8 cellular contexts compared by ENCODE assay signal in genomic region chr1:148679787-148680326, GRCh38.
DNase-seq lines count a peak whose midpoint lies in the region; ATAC-seq, FAIRE-seq and TF ChIP-seq lines count a peak whose summit lies in the region.
"Not testable (repeated sequence)": the region's sequence is repeated elsewhere in the genome, so short reads cannot be mapped to it uniquely, and the experiment has no call there.

No MANE protein-coding gene starts in this region.

- not testable (repeated sequence) for TF ChIP-seq RAD21 in K562 (CRISPR knock-in tag; conservative IDR thresholded peaks at IDR 0.05 in 1 of 2, IDR thresholded peaks at IDR 0.05 in 1 of 2)

- POLR2A ChIA-PET in activated CD4-positive, alpha-beta T cell treated with anti-CD3 and anti-CD28 coated beads, Interleukin-2, amount 10 ng/mL, durations not matched to agents 7 days and 5 days (lab: Charles Lee); K562 (lab: Yijun Ruan, JAX); naive thymus-derived CD8-positive, alpha-beta T cell (lab: Charles Lee): not testable (repeated sequence)

- BruUV-seq in K562 (replicated peaks; lab: Mats Ljungman, UMichigan) = TSS peak; percentile 83

- not testable (repeated sequence) for H3K36me3 Mint-ChIP-seq in activated CD4-positive, alpha-beta T cell treated with anti-CD3 and anti-CD28 coated beads, Interleukin-2, amount 10 ng/mL, durations not matched to agents 7 days and 5 days (ENCODE audit: low read depth); naive thymus-derived CD8-positive, alpha-beta T cell; stimulated activated memory B cell treated with anti-CD40 and anti-IgM and Interleukin-4, amounts not matched to agents 10 μg/mL and 1 μg/mL and 100 μg/mL, for 72 hours

- not testable (repeated sequence) for H3K4me1 Mint-ChIP-seq in activated CD4-positive, alpha-beta T cell treated with anti-CD3 and anti-CD28 coated beads, Interleukin-2, amount 10 ng/mL, durations not matched to agents 7 days and 5 days; naive thymus-derived CD8-positive, alpha-beta T cell; stimulated activated memory B cell treated with anti-CD40 and anti-IgM and Interleukin-4, amounts not matched to agents 10 μg/mL and 1 μg/mL and 100 μg/mL, for 72 hours

- not testable (repeated sequence) for H3K9ac ChIP-seq in K562 (ENCODE audit: insufficient read depth in 1 of 2, low read depth in 2 of 2, low read length in 2 of 2)

- not testable (repeated sequence) for H3K4me2 ChIP-seq in K562 (ENCODE audit: insufficient read depth, low read length)

- not testable (repeated sequence) for H2AFZ ChIP-seq in K562 (ENCODE audit: low read depth, low read length)

- not testable (repeated sequence) for TF ChIP-seq CTCF in AG10803 (conservative IDR thresholded peaks at IDR 0.05; ENCODE audit: low read length); K562 (IDR thresholded peaks at IDR 0.05 in 2 of 3, conservative IDR thresholded peaks at IDR 0.05 in 1 of 3; ENCODE audit: insufficient read depth in 2 of 3, low read depth in 1 of 3, low read length in 3 of 3); cardiac muscle cell (IDR thresholded peaks at IDR 0.05; ENCODE audit: low read depth, low read length)

- ATAC-seq in GM21619 (IDR thresholded peaks at IDR 0.05; ENCODE audit: unreplicated experiment) (peak; percentile 66), K562 (peak; percentile 90)
- ATAC-seq in naive thymus-derived CD8-positive, alpha-beta T cell = peak; percentile 84
- ATAC-seq in stimulated activated memory B cell treated with anti-CD40 and anti-IgM and Interleukin-4, amounts not matched to agents 10 μg/mL and 1 μg/mL and 100 μg/mL, for 72 hours = peak; percentile 74

- intact Hi-C loops in K562 (cut with micrococcal nuclease) = not testable (repeated sequence)

- not testable (repeated sequence) for H3K9me3 ChIP-seq in MG63; K562 (replicated peaks; ENCODE audit: control insufficient read depth, insufficient read depth, low read depth, low read length); cardiac muscle cell (ENCODE audit: low read depth)

- not testable (repeated sequence) for H3K27ac Mint-ChIP-seq in activated CD4-positive, alpha-beta T cell treated with anti-CD3 and anti-CD28 coated beads, Interleukin-2, amount 10 ng/mL, durations not matched to agents 7 days and 5 days; naive thymus-derived CD8-positive, alpha-beta T cell; stimulated activated memory B cell treated with anti-CD40 and anti-IgM and Interleukin-4, amounts not matched to agents 10 μg/mL and 1 μg/mL and 100 μg/mL, for 72 hours

- in situ Hi-C loops in K562 (cut with MboI) = not testable (repeated sequence)

- not testable (repeated sequence) for H3K27me3 Mint-ChIP-seq in activated CD4-positive, alpha-beta T cell treated with anti-CD3 and anti-CD28 coated beads, Interleukin-2, amount 10 ng/mL, durations not matched to agents 7 days and 5 days; naive thymus-derived CD8-positive, alpha-beta T cell; stimulated activated memory B cell treated with anti-CD40 and anti-IgM and Interleukin-4, amounts not matched to agents 10 μg/mL and 1 μg/mL and 100 μg/mL, for 72 hours

- not testable (repeated sequence) for H3K27me3 ChIP-seq in MG63; K562 (ENCODE audit: control insufficient read depth in 2 of 2, insufficient read depth in 2 of 2, low read length in 2 of 2); cardiac muscle cell

- H3K4me3 Mint-ChIP-seq in activated CD4-positive, alpha-beta T cell treated with anti-CD3 and anti-CD28 coated beads, Interleukin-2, amount 10 ng/mL, durations not matched to agents 7 days and 5 days = peak overlapping the region; percentile 62
- peak overlapping the region in 5 of 10 donors; percentile 53 to 81 (median 75) for H3K4me3 Mint-ChIP-seq in naive thymus-derived CD8-positive, alpha-beta T cell
- H3K4me3 Mint-ChIP-seq in stimulated activated memory B cell treated with anti-CD40 and anti-IgM and Interleukin-4, amounts not matched to agents 10 μg/mL and 1 μg/mL and 100 μg/mL, for 72 hours = peak overlapping the region; percentile 78

- H4K20me1 ChIP-seq in K562 (replicated peaks; ENCODE audit: control insufficient read depth, insufficient read depth, low read length) = not testable (repeated sequence)

- not testable (repeated sequence) for TF ChIP-seq EP300 in K562 (IDR thresholded peaks at IDR 0.05; ENCODE audit: low read length)

- CTCF ChIA-PET in activated CD4-positive, alpha-beta T cell treated with anti-CD3 and anti-CD28 coated beads, Interleukin-2, amount 10 ng/mL, durations not matched to agents 7 days and 5 days (lab: Charles Lee); K562 (lab: Yijun Ruan, JAX; ENCODE audit: low intra/inter-chr PET ratio): not testable (repeated sequence)

- H3K9me3 Mint-ChIP-seq in activated CD4-positive, alpha-beta T cell treated with anti-CD3 and anti-CD28 coated beads, Interleukin-2, amount 10 ng/mL, durations not matched to agents 7 days and 5 days; naive thymus-derived CD8-positive, alpha-beta T cell; stimulated activated memory B cell treated with anti-CD40 and anti-IgM and Interleukin-4, amounts not matched to agents 10 μg/mL and 1 μg/mL and 100 μg/mL, for 72 hours: not testable (repeated sequence)

- not testable (repeated sequence) for TF ChIP-seq POLR2A in K562 (conservative IDR thresholded peaks at IDR 0.05)

- not testable (repeated sequence) for H3K9me1 ChIP-seq in K562 (ENCODE audit: control insufficient read depth, insufficient read depth, low read length)

- not testable (repeated sequence) for H3K27ac ChIP-seq in K562 (ENCODE audit: extremely low read depth, low read depth, low read length); cardiac muscle cell

- H3K36me3 ChIP-seq in MG63; K562 (ENCODE audit: control insufficient read depth, insufficient read depth, low read length); cardiac muscle cell: not testable (repeated sequence)

- peak overlapping the region; percentile 59 for H3K4me3 ChIP-seq in AG10803 (ENCODE audit: low read length)
- peak overlapping the region; percentile 64 for H3K4me3 ChIP-seq in MG63
- H3K4me3 ChIP-seq in K562 = not testable (repeated sequence)
- peak overlapping the region; percentile 76 for H3K4me3 ChIP-seq in cardiac muscle cell

- not testable (repeated sequence) for FAIRE-seq in K562 (lab: Jason Lieb, UNC)

- DNase-seq in AG10803 (ENCODE audit: low read depth); MG63; activated CD4-positive, alpha-beta T cell treated with anti-CD3 and anti-CD28 coated beads, Interleukin-2, amount 10 ng/mL, durations not matched to agents 7 days and 5 days; K562 (ENCODE audit: extremely low read depth in 1 of 4, low spot score in 3 of 4); cardiac muscle cell (ENCODE audit: low read depth in 1 of 2, low spot score in 1 of 2); naive thymus-derived CD8-positive, alpha-beta T cell: not testable (repeated sequence)

- no CpG with 5 or more reads among the region's 37 CpGs for WGBS in K562 (ENCODE audit: insufficient coverage, low coverage, missing lambda C conversion rate)

- not testable (repeated sequence) for H3K79me2 ChIP-seq in K562 (ENCODE audit: control insufficient read depth, insufficient read depth, low read length)

- not testable (repeated sequence) for H3K4me1 ChIP-seq in K562 (replicated peaks in 1 of 2; ENCODE audit: control insufficient read depth in 2 of 2, insufficient read depth in 2 of 2, low read length in 2 of 2); cardiac muscle cell (ENCODE audit: low read depth)
